In genomic region chr1:119116725-119117124, GRCh38 we compare ENCODE assay signal across 1 cellular context.
TF ChIP-seq lines count a peak whose summit lies in the region.

No MANE protein-coding gene starts in this region.

TF ChIP-seq in K562, 482 proteins besides CTCF, POLR2A, EP300 and RAD21:
- TF ChIP-seq THAP7 (CRISPR knock-in tag; IDR thresholded peaks at IDR 0.05), result no peak
- no peak for TF ChIP-seq MITF (IDR thresholded peaks at IDR 0.05)
- no peak for TF ChIP-seq STAT5B (CRISPR knock-in tag; IDR thresholded peaks at IDR 0.05)
- no peak for TF ChIP-seq EHMT2 (IDR thresholded peaks at IDR 0.05)
- TF ChIP-seq HMG20A (CRISPR knock-in tag; conservative IDR thresholded peaks at IDR 0.05), result no peak
- no peak for TF ChIP-seq USF1 (CRISPR knock-in tag; IDR thresholded peaks at IDR 0.05)
- TF ChIP-seq MTA3 (IDR thresholded peaks at IDR 0.05; ENCODE audit: borderline replicate concordance), result no peak
- TF ChIP-seq KLF6 (CRISPR knock-in tag; IDR thresholded peaks at IDR 0.05; ENCODE audit: borderline replicate concordance), result no peak
- TF ChIP-seq NFE2L1 (tag; IDR thresholded peaks at IDR 0.05; ENCODE audit: borderline replicate concordance, low read depth), result no peak
- TF ChIP-seq NFIX (CRISPR knock-in tag; IDR thresholded peaks at IDR 0.05; ENCODE audit: low read depth), result no peak
- TF ChIP-seq PRPF4 (IDR thresholded peaks at IDR 0.05; ENCODE audit: insufficient read depth, low read depth, low read length, poor library complexity, severe bottlenecking), result no peak
- TF ChIP-seq NFXL1 (CRISPR knock-in tag; IDR thresholded peaks at IDR 0.05), result no peak
- no peak for TF ChIP-seq BRF2 (IDR thresholded peaks at IDR 0.05; ENCODE audit: borderline replicate concordance, insufficient read depth, insufficient read length)
- no peak for TF ChIP-seq SREBF1 (IDR thresholded peaks at IDR 0.05; ENCODE audit: borderline replicate concordance, low read depth, low read length)
- TF ChIP-seq TSC22D4 (tag; IDR thresholded peaks at IDR 0.05), result no peak
- TF ChIP-seq CC2D1A (IDR thresholded peaks at IDR 0.05), result no peak
- no peak for TF ChIP-seq CREB3L1 (IDR thresholded peaks at IDR 0.05; ENCODE audit: borderline replicate concordance, low read depth)
- no peak for TF ChIP-seq MCM7 (IDR thresholded peaks at IDR 0.05)
